ENCODE assay signal across 11 cellular contexts in the genomic region with DNA sequence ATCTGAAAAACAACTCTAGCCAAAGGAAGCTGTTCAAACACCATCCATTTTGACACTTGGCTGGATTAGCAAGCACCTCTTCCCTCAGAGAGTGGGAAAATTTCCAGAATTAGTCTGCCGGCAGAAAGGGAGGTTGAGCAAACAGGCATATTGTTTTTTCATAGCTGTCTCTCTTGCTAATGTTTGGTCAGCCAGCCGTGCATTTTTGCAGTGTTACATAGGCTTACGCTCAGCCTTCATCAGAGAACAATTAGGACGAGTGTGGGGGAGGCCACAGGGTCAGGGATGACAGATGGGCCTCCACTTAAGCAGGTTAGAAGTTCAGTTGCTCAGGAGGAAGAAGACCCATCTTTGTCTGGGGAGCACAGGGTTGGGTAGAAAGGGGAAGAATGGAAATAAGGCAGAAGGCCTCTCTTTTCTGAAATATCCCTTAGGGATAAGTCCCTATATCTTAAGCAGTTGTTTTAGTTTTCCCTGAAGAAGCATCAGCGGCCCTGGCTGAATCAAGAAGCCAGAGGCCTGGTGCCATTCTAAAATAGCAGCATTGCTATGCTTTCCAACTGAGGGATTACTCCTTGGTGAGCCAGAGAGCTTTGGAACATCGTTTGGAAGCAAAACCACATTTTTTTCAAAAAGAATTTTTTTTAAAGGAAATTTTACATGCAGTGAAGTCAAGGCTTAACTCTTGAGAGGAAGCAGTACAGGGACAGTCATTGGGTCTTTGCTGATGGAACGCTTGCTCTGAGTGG.
DNase-seq lines count a peak whose midpoint lies in the region; ATAC-seq, FAIRE-seq and TF ChIP-seq lines count a peak whose summit lies in the region.
"Had no signal": no experiment of that assay in that cellular context is flagged by ENCODE, and none has a peak within 500 bp of the region (broad histone marks: within the 10 kb centered on the region; RNA-seq: fewer than 3 reads in every experiment).

No MANE protein-coding gene starts in this region.

- TF ChIP-seq CTCF in HFFc6 (IDR thresholded peaks at IDR 0.05): no peak
- no peak for TF ChIP-seq CTCF in VCaP (conservative IDR thresholded peaks at IDR 0.05)
- TF ChIP-seq CTCF in stomach (IDR thresholded peaks at IDR 0.05): no peak
- TF ChIP-seq CTCF in adrenal gland (IDR thresholded peaks at IDR 0.05): no peak

- peak; percentile 62 for DNase-seq in HFFc6
- DNase-seq in left cardiac atrium: no peak
- no peak for DNase-seq in stomach
- no peak for DNase-seq in small intestine
- DNase-seq in adrenal gland: no peak
- DNase-seq in HTR-8/SVneo (ENCODE audit: insufficient read length, low spot score): no peak
- DNase-seq in T-helper 9 cell: no peak
- DNase-seq: activated CD8-positive, alpha-beta memory T cell treated with anti-CD3 and anti-CD28 coated beads, Interleukin-2, amount 50 U/mL, for 4 hours had no signal

- H3K27ac Mint-ChIP-seq in HFFc6: peak overlapping the region; percentile 90
- H3K27ac Mint-ChIP-seq: type B pancreatic cell had no signal

- no peaks in the 10 kb centered on the region for H3K36me3 Mint-ChIP-seq in HFFc6 (ENCODE audit: low read depth)
- H3K36me3 Mint-ChIP-seq: type B pancreatic cell had no signal

- H3K36me3 ChIP-seq in stomach (no peaks in the 10 kb centered on the region), small intestine (ENCODE audit: control insufficient read depth in 2 of 2, insufficient read depth in 2 of 2, low read length in 2 of 2) (no peaks in the 10 kb centered on the region), adrenal gland (replicated peaks in 1 of 2) (no peaks in the 10 kb centered on the region)

- H3K4me3 Mint-ChIP-seq in HFFc6: peak overlapping the region; percentile 18; the same call in 1 of the 2 replicates
- H3K4me3 Mint-ChIP-seq: type B pancreatic cell had no signal

- H3K9me3 ChIP-seq in stomach (no peaks in the 10 kb centered on the region), small intestine (ENCODE audit: control insufficient read depth, low read depth) (no peaks in the 10 kb centered on the region), adrenal gland (replicated peaks in 1 of 3) (no peaks in the 10 kb centered on the region)

- TF ChIP-seq EP300 in stomach (IDR thresholded peaks at IDR 0.05): no peak

- no peak for FAIRE-seq in small intestine (lab: Jason Lieb, UNC)
- no peak for FAIRE-seq in HTR-8/SVneo (lab: Jason Lieb, UNC)

- H3K27me3 ChIP-seq in stomach: peaks cover 0 to 14% (median 0%) of the 10 kb centered on the region in 3 donors
- H3K27me3 ChIP-seq in small intestine (ENCODE audit: control insufficient read depth in 2 of 2, insufficient read depth in 2 of 2, low read length in 2 of 2): no peaks in the 10 kb centered on the region
- no peaks in the 10 kb centered on the region for H3K27me3 ChIP-seq in adrenal gland

- WGBS in stomach, 5 donors: 40 to 46% (median 44%) methylated on average over 7 of the region's 7 CpGs
- 67 to 86% (median 83%) methylated on average over 7 of the region's 7 CpGs for WGBS in small intestine, 3 donors
- WGBS in adrenal gland, 4 donors: 61 to 65% (median 63%) methylated on average over 7 of the region's 7 CpGs

- intact Hi-C loops in left cardiac atrium (cut with DNase I) (loop anchor here in 1 of 2 donors (10.0 kb wide), 1 partner anchor 982 kb away; no protein-coding TSS in a partner anchor), stomach (cut with DNase I; ENCODE audit: low total_unique reads) (no loop called here), adrenal gland (cut with DNase I) (no loop called here)

- peak; percentile 51 to 56 for ATAC-seq in left cardiac atrium

- H3K27ac ChIP-seq in VCaP (peak overlapping the region; percentile 27; the same call in 1 of the 2 replicates), stomach (peak overlapping the region; percentile 14 to 75 (median 53)), small intestine (ENCODE audit: low read depth in 1 of 2, low read length in 1 of 2) (peak overlapping the region in 1 of 2 donors; percentile 57), adrenal gland (peak overlapping the region in 1 of 5 donors; percentile 29)
- H3K27ac ChIP-seq: KMS-11 had no signal

- H3K4me3 ChIP-seq in stomach: no peak overlapping the region
- no peak overlapping the region for H3K4me3 ChIP-seq in small intestine (ENCODE audit: low read depth in 1 of 2, low read length in 2 of 2)
- H3K4me3 ChIP-seq in adrenal gland: no peak overlapping the region

- H3K9me3 Mint-ChIP-seq in HFFc6: peaks cover 7% of the 10 kb centered on the region; the same call in 1 of the 2 replicates
- H3K9me3 Mint-ChIP-seq: type B pancreatic cell had no signal

- H3K4me1 ChIP-seq in stomach (peaks cover 20 to 37% (median 30%) of the 10 kb centered on the region in 4 donors), small intestine (ENCODE audit: control insufficient read depth in 2 of 2, insufficient read depth in 1 of 2, low read depth in 1 of 2, low read length in 1 of 2) (no peaks in the 10 kb centered on the region), adrenal gland (replicated peaks in 1 of 2) (peaks cover 0 to 4% of the 10 kb centered on the region in 2 donors)

- TF ChIP-seq POLR2A in stomach (IDR thresholded peaks at IDR 0.05) (no peak), adrenal gland (IDR thresholded peaks at IDR 0.05) (no peak)

- peaks cover 40% of the 10 kb centered on the region for H3K4me1 Mint-ChIP-seq in HFFc6 (ENCODE audit: low read depth)

- peaks cover 3% of the 10 kb centered on the region for H3K27me3 Mint-ChIP-seq in HFFc6 (ENCODE audit: insufficient read depth)
